In the genomic region with DNA sequence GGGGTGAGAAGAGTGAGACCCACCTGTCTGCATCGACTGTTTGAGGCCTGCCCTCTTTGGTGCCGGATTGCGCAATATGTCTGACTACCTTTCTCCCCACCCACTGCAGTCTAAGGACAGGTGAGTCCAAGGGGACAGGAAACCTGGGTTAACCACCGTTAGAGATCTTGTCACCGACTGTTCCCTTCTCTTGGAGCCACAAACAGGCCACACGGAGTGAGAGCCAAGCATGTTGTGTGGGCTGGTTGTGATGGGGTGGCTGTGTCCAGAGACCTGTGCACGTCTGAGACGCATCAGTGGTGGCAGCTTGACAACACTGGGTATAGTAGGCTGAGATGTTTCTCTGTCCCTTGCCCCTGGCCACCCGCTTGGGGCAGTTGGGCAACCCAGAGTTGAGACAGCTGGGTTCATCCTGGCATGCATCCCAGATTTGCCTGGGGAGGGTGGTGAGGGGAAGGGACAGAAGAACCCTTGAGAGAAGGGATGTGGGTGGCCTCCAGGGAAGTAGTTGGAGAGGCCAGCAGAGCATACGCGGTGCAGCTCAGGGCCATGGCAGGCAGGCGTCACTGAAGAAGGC, we compare ENCODE assay signal across 9 cellular contexts. TPM values are rescaled to one million over a fixed set of nuclear protein-coding genes. Genes with fewer than 3 reads are reported as not detected.
A peak's percentile ranks its signal among the peaks of the same experiment; 100 is the strongest.
DNase-seq lines count a peak whose midpoint lies in the region; ATAC-seq and TF ChIP-seq lines count a peak whose summit lies in the region.
"Had no signal": no experiment of that assay in that cellular context is flagged by ENCODE, and none has a peak within 500 bp of the region (broad histone marks: within the 10 kb centered on the region; RNA-seq: fewer than 3 reads in every experiment).

No MANE protein-coding gene starts in this region.

- H3K4me3 Mint-ChIP-seq in stimulated activated effector memory CD8-positive, alpha-beta T cell treated with anti-CD3 and anti-CD28 coated beads, Interleukin-12 subunit alpha, Interleukin-12 subunit beta, amount 100 ng/mL, for 72 hours, result no peak overlapping the region
- H3K4me3 Mint-ChIP-seq in activated naive CD4-positive, alpha-beta T cell treated with anti-CD3 and anti-CD28 coated beads for 36 hours, result no peak overlapping the region
- H3K4me3 Mint-ChIP-seq: stimulated activated naive CD8-positive, alpha-beta T cell treated with anti-CD3 and anti-CD28 coated beads, Interleukin-15, Interleukin-2, amounts not matched to agents 100 ng/mL and 50 ng/mL, for 24 hours had no signal

- H3K36me3 ChIP-seq in SJSA1 (peaks cover 73% of the 10 kb centered on the region), left ventricle myocardium inferior (no peaks in the 10 kb centered on the region)

- peak; percentile 66 for ATAC-seq in stimulated activated effector memory CD8-positive, alpha-beta T cell treated with anti-CD3 and anti-CD28 coated beads, Interleukin-12 subunit alpha, Interleukin-12 subunit beta, amount 100 ng/mL, for 72 hours
- ATAC-seq in HG02938 (IDR thresholded peaks at IDR 0.05; ENCODE audit: unreplicated experiment), result no peak

- TF ChIP-seq CTCF in left ventricle myocardium inferior (IDR thresholded peaks at IDR 0.05; ENCODE audit: borderline replicate concordance) (no peak), GM20000 (IDR thresholded peaks at IDR 0.05; ENCODE audit: extremely low read depth, missing control alignments) (no peak)

- H3K4me3 ChIP-seq in SJSA1 (no peak overlapping the region), left ventricle myocardium inferior (no peak overlapping the region)

- H3K27ac Mint-ChIP-seq in stimulated activated effector memory CD8-positive, alpha-beta T cell treated with anti-CD3 and anti-CD28 coated beads, Interleukin-12 subunit alpha, Interleukin-12 subunit beta, amount 100 ng/mL, for 72 hours, result peak overlapping the region; percentile 41
- no peak overlapping the region for H3K27ac Mint-ChIP-seq in activated naive CD4-positive, alpha-beta T cell treated with anti-CD3 and anti-CD28 coated beads for 36 hours
- H3K27ac Mint-ChIP-seq: stimulated activated naive CD8-positive, alpha-beta T cell treated with anti-CD3 and anti-CD28 coated beads, Interleukin-15, Interleukin-2, amounts not matched to agents 100 ng/mL and 50 ng/mL, for 24 hours had no signal

- no peaks in the 10 kb centered on the region for H3K27me3 ChIP-seq in SJSA1 (replicated peaks)
- no peaks in the 10 kb centered on the region for H3K27me3 ChIP-seq in left ventricle myocardium inferior (ENCODE audit: low read depth)

- intact Hi-C loops in left ventricle myocardium inferior (cut with micrococcal nuclease), result no loop called here
- intact Hi-C loops in activated naive CD4-positive, alpha-beta T cell treated with anti-CD3 and anti-CD28 coated beads for 36 hours (cut with micrococcal nuclease), result no loop called here

- H3K4me1 Mint-ChIP-seq in stimulated activated effector memory CD8-positive, alpha-beta T cell treated with anti-CD3 and anti-CD28 coated beads, Interleukin-12 subunit alpha, Interleukin-12 subunit beta, amount 100 ng/mL, for 72 hours, result peaks cover 66% of the 10 kb centered on the region
- peaks cover 45% of the 10 kb centered on the region for H3K4me1 Mint-ChIP-seq in activated naive CD4-positive, alpha-beta T cell treated with anti-CD3 and anti-CD28 coated beads for 36 hours (ENCODE audit: low read depth)

- H3K36me3 Mint-ChIP-seq in stimulated activated effector memory CD8-positive, alpha-beta T cell treated with anti-CD3 and anti-CD28 coated beads, Interleukin-12 subunit alpha, Interleukin-12 subunit beta, amount 100 ng/mL, for 72 hours, result peaks cover 18% of the 10 kb centered on the region
- H3K36me3 Mint-ChIP-seq in activated naive CD4-positive, alpha-beta T cell treated with anti-CD3 and anti-CD28 coated beads for 36 hours (ENCODE audit: low read depth), result no peaks in the 10 kb centered on the region

- H3K27me3 Mint-ChIP-seq in activated naive CD4-positive, alpha-beta T cell treated with anti-CD3 and anti-CD28 coated beads for 36 hours (ENCODE audit: low read depth), result no peaks in the 10 kb centered on the region
- H3K27me3 Mint-ChIP-seq: stimulated activated naive CD8-positive, alpha-beta T cell treated with anti-CD3 and anti-CD28 coated beads, Interleukin-15, Interleukin-2, amounts not matched to agents 100 ng/mL and 50 ng/mL, for 24 hours had no signal

- CTCF ChIA-PET in activated naive CD4-positive, alpha-beta T cell treated with anti-CD3 and anti-CD28 coated beads for 36 hours (lab: Charles Lee), result no interaction called here

- H3K27ac ChIP-seq in SJSA1 (no peak overlapping the region), left ventricle myocardium inferior (replicated peaks) (peak overlapping the region; percentile 46)

- H3K9me3 ChIP-seq in SJSA1 (replicated peaks) (no peaks in the 10 kb centered on the region), left ventricle myocardium inferior (replicated peaks) (no peaks in the 10 kb centered on the region)

- peaks cover 51% of the 10 kb centered on the region for H3K4me1 ChIP-seq in SJSA1 (replicated peaks)
- H3K4me1 ChIP-seq in left ventricle myocardium inferior, result peaks cover 98% of the 10 kb centered on the region

- DNase-seq in H4 (ENCODE audit: low spot score) (peak; percentile 70), SJSA1 (ENCODE audit: low read depth in 1 of 2, low spot score in 2 of 2) (peak; percentile 70 to 82), left ventricle myocardium inferior (peak; percentile 61), GM20000 (ENCODE audit: low spot score) (no peak), cerebellum (ENCODE audit: low spot score) (no peak)
- DNase-seq in stimulated activated effector memory CD8-positive, alpha-beta T cell treated with anti-CD3 and anti-CD28 coated beads, Interleukin-12 subunit alpha, Interleukin-12 subunit beta, amount 100 ng/mL, for 72 hours (ENCODE audit: low spot score in 2 of 2), result no peak
- DNase-seq in activated naive CD4-positive, alpha-beta T cell treated with anti-CD3 and anti-CD28 coated beads for 36 hours, result no peak

- H3K9me3 Mint-ChIP-seq in stimulated activated effector memory CD8-positive, alpha-beta T cell treated with anti-CD3 and anti-CD28 coated beads, Interleukin-12 subunit alpha, Interleukin-12 subunit beta, amount 100 ng/mL, for 72 hours, result no peaks in the 10 kb centered on the region
- no peaks in the 10 kb centered on the region for H3K9me3 Mint-ChIP-seq in activated naive CD4-positive, alpha-beta T cell treated with anti-CD3 and anti-CD28 coated beads for 36 hours
- H3K9me3 Mint-ChIP-seq: stimulated activated naive CD8-positive, alpha-beta T cell treated with anti-CD3 and anti-CD28 coated beads, Interleukin-15, Interleukin-2, amounts not matched to agents 100 ng/mL and 50 ng/mL, for 24 hours had no signal

RNA-seq across cellular contexts. Expression of a gene that starts 21.4 kb away (rescaled TPM):
- 86.9 and 99.5 TPM in 2 replicates for total RNA-seq in H4 (2014; rRNA removed; shearing (Covaris generic))
- total RNA-seq in SJSA1 (2014; rRNA removed; shearing (Covaris generic)), result 193 and 199 TPM in 2 replicates
- total RNA-seq in left ventricle myocardium inferior (350 TPM), cerebellum (185 TPM)
- total RNA-seq in activated naive CD4-positive, alpha-beta T cell treated with anti-CD3 and anti-CD28 coated beads for 36 hours, result 100 to 1,000 TPM; 125 TPM

Comparison
In these comparisons a context has a peak if more than half of its experiments do, and no peak if none do; other contexts are left out.
1. DNase-seq: peak in H4 (single experiment), SJSA1 (2 of 2) and left ventricle myocardium inferior (single experiment); none in stimulated activated effector memory CD8-positive, alpha-beta T cell treated with anti-CD3 and anti-CD28 coated beads, Interleukin-12 subunit alpha, Interleukin-12 subunit beta, amount 100 ng/mL, for 72 hours (0 of 2), GM20000 (single experiment), activated naive CD4-positive, alpha-beta T cell treated with anti-CD3 and anti-CD28 coated beads for 36 hours (single experiment) and cerebellum (single experiment).